ENCODE assay signal across 1 cellular context in genomic region chr2:28411956-28412609, GRCh38.
TF ChIP-seq lines count a peak whose summit lies in the region.

No MANE protein-coding gene starts in this region.

TF ChIP-seq in A549, 52 proteins besides CTCF, POLR2A, EP300 and RAD21 (continued from another document):
- TF ChIP-seq CHD4 (IDR thresholded peaks at IDR 0.05; ENCODE audit: borderline replicate concordance) = no peak
- TF ChIP-seq, protein P1, sequence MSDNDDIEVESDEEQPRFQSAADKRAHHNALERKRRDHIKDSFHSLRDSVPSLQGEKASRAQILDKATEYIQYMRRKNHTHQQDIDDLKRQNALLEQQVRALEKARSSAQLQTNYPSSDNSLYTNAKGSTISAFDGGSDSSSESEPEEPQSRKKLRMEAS (IDR thresholded peaks at IDR 0.05) = no peak
- TF ChIP-seq JUN (IDR thresholded peaks at IDR 0.05) = 0 out of 5 replicates have a peak, but pooled peaks of 1 of the 2 experiments have one; percentile 11
- no peak for TF ChIP-seq BHLHE40 (IDR thresholded peaks at IDR 0.05; ENCODE audit: low read depth, low read length)
- no peak for TF ChIP-seq REST (IDR thresholded peaks at IDR 0.05)
- TF ChIP-seq HEYL (CRISPR knock-in tag; IDR thresholded peaks at IDR 0.05) = no peak
- 0 out of 2 replicates have a peak, but pooled peaks have one; percentile 63 for TF ChIP-seq POLR2AphosphoS2 (conservative IDR thresholded peaks at IDR 0.05; ENCODE audit: low read length)
